ENCODE assay signal across 9 cellular contexts in genomic region chr11:65316311-65316978, GRCh38. TPM values are rescaled to one million over a fixed set of nuclear protein-coding genes. Genes with fewer than 3 reads are reported as not detected.
A peak's percentile ranks its signal among the peaks of the same experiment; 100 is the strongest.
DNase-seq lines count a peak whose midpoint lies in the region; ATAC-seq, FAIRE-seq and TF ChIP-seq lines count a peak whose summit lies in the region.
"Had no signal": no experiment of that assay in that cellular context is flagged by ENCODE, and none has a peak within 500 bp of the region (broad histone marks: within the 10 kb centered on the region; RNA-seq: fewer than 3 reads in every experiment).

No MANE protein-coding gene starts in this region.

- H3K27ac ChIP-seq in angular gyrus (ENCODE audit: low read depth, low read length) = peak overlapping the region; percentile 67
- H3K27ac ChIP-seq in left lung = peak overlapping the region; percentile 60 to 82
- peak overlapping the region in 1 of 2 donors; percentile 5 for H3K27ac ChIP-seq in tibial artery

- intact Hi-C loops in activated CD4-positive, alpha-beta T cell treated with anti-CD3 and anti-CD28 coated beads, Interleukin-2, amount 10 ng/mL, durations not matched to agents 24 days and 14 days (cut with micrococcal nuclease) = loop anchor here (5.0 kb wide), 1 partner anchor 89 kb away; no protein-coding TSS in a partner anchor
- intact Hi-C loops in left lung (cut with DNase I) (no loop called here), tibial artery (cut with DNase I; ENCODE audit: low total_unique reads) (loop anchor here (5.0 kb wide), 1 partner anchor 89 kb away; no protein-coding TSS in a partner anchor)

- H3K4me1 ChIP-seq in left lung (peaks cover 25 to 83% of the 10 kb centered on the region in 2 donors), tibial artery (peaks cover 0 to 33% (median 10%) of the 10 kb centered on the region in 4 donors)

- DNase-seq in activated CD4-positive, alpha-beta T cell treated with anti-CD3 and anti-CD28 coated beads, Interleukin-2, amount 10 ng/mL, durations not matched to agents 24 days and 14 days = no peak
- DNase-seq in activated CD4-positive, alpha-beta T cell treated with anti-CD3 and anti-CD28 coated beads, Interleukin-2, amount 50 U/mL, for 48 hours = no peak
- DNase-seq in left lung (peak in 1 of 2 donors; percentile 23), tibial artery (peak in 1 of 2 donors; percentile 54), germinal center (ENCODE audit: low spot score) (no peak), RCC 7860 (ENCODE audit: low spot score) (no peak)

- H3K4me1 Mint-ChIP-seq in activated CD4-positive, alpha-beta T cell treated with anti-CD3 and anti-CD28 coated beads, Interleukin-2, amount 10 ng/mL, durations not matched to agents 24 days and 14 days = peaks cover 9% of the 10 kb centered on the region

- H3K27ac Mint-ChIP-seq in activated CD4-positive, alpha-beta T cell treated with anti-CD3 and anti-CD28 coated beads, Interleukin-2, amount 10 ng/mL, durations not matched to agents 24 days and 14 days = no peak overlapping the region

- no peak for TF ChIP-seq CTCF in left lung (IDR thresholded peaks at IDR 0.05)
- TF ChIP-seq CTCF in tibial artery (IDR thresholded peaks at IDR 0.05) = no peak

- H3K9me3 ChIP-seq in left lung (no peaks in the 10 kb centered on the region), tibial artery (no peaks in the 10 kb centered on the region)
- H3K9me3 ChIP-seq: body of pancreas had no signal

- H3K9me3 Mint-ChIP-seq in activated CD4-positive, alpha-beta T cell treated with anti-CD3 and anti-CD28 coated beads, Interleukin-2, amount 10 ng/mL, durations not matched to agents 24 days and 14 days = no peaks in the 10 kb centered on the region

- peaks cover 7% of the 10 kb centered on the region for H3K27me3 Mint-ChIP-seq in activated CD4-positive, alpha-beta T cell treated with anti-CD3 and anti-CD28 coated beads, Interleukin-2, amount 10 ng/mL, durations not matched to agents 24 days and 14 days

- H3K4me3 ChIP-seq in left lung (peak overlapping the region; percentile 72 to 97), tibial artery (peak overlapping the region; percentile 64 to 68)

- no peak for FAIRE-seq in RCC 7860 (lab: Jason Lieb, UNC)

- H3K27me3 ChIP-seq in left lung = peaks cover 0 to 9% of the 10 kb centered on the region in 2 donors
- no peaks in the 10 kb centered on the region for H3K27me3 ChIP-seq in tibial artery
- H3K27me3 ChIP-seq: body of pancreas had no signal

- H3K36me3 Mint-ChIP-seq in activated CD4-positive, alpha-beta T cell treated with anti-CD3 and anti-CD28 coated beads, Interleukin-2, amount 10 ng/mL, durations not matched to agents 24 days and 14 days (ENCODE audit: low read depth) = no peaks in the 10 kb centered on the region

- H3K36me3 ChIP-seq in left lung = peaks cover 0 to 16% of the 10 kb centered on the region in 2 donors
- H3K36me3 ChIP-seq in tibial artery = peaks cover 0 to 11% (median 10%) of the 10 kb centered on the region in 3 donors

- peak overlapping the region; percentile 83 for H3K4me3 Mint-ChIP-seq in activated CD4-positive, alpha-beta T cell treated with anti-CD3 and anti-CD28 coated beads, Interleukin-2, amount 10 ng/mL, durations not matched to agents 24 days and 14 days

- ATAC-seq in left lung (no peak), GM21717 (IDR thresholded peaks at IDR 0.05; ENCODE audit: unreplicated experiment) (no peak)

RNA-seq across cellular contexts. Expression of gene CDC42EP2, which starts 1.8 kb away (rescaled TPM):
- 3.0 and 3.4 TPM in 2 replicates for total RNA-seq in activated CD4-positive, alpha-beta T cell treated with anti-CD3 and anti-CD28 coated beads, Interleukin-2, amount 10 ng/mL, durations not matched to agents 24 days and 14 days
- 10 to 100 TPM; 11.6 to 18.5 TPM for total RNA-seq in left lung

RNA-seq across cellular contexts. Expression of gene DPF2, which starts 17.2 kb away (rescaled TPM):
- total RNA-seq in activated CD4-positive, alpha-beta T cell treated with anti-CD3 and anti-CD28 coated beads, Interleukin-2, amount 10 ng/mL, durations not matched to agents 24 days and 14 days = 76.6 and 81.0 TPM in 2 replicates
- 10 to 100 TPM; 47.4 to 51.4 TPM for total RNA-seq in left lung

RNA-seq across cellular contexts. Expression of gene TIGD3, which starts 38.1 kb away (rescaled TPM):
- total RNA-seq in activated CD4-positive, alpha-beta T cell treated with anti-CD3 and anti-CD28 coated beads, Interleukin-2, amount 10 ng/mL, durations not matched to agents 24 days and 14 days = 1.2 and 1.6 TPM in 2 replicates
- under 1 TPM; 0.21 to 0.32 TPM for total RNA-seq in left lung
- total RNA-seq: body of pancreas had no signal

RNA-seq across cellular contexts. Expression of gene POLA2, which starts 54.7 kb away (rescaled TPM):
- total RNA-seq in activated CD4-positive, alpha-beta T cell treated with anti-CD3 and anti-CD28 coated beads, Interleukin-2, amount 10 ng/mL, durations not matched to agents 24 days and 14 days = 77.4 and 82.8 TPM in 2 replicates
- total RNA-seq in left lung = 10 to 100 TPM in 1 of 2 donors, 1 to 10 TPM in 1; 9.4 to 19.2 TPM

Comparison
In these comparisons a context has a peak if more than half of its experiments do, and no peak if none do; other contexts are left out.
1. intact Hi-C loops: an anchor here in activated CD4-positive, alpha-beta T cell treated with anti-CD3 and anti-CD28 coated beads, Interleukin-2, amount 10 ng/mL, durations not matched to agents 24 days and 14 days (5.0 kb wide) and tibial artery (5.0 kb wide); none called in left lung.